Comparison of ENCODE assay signal across 2 cellular contexts in the genomic region with DNA sequence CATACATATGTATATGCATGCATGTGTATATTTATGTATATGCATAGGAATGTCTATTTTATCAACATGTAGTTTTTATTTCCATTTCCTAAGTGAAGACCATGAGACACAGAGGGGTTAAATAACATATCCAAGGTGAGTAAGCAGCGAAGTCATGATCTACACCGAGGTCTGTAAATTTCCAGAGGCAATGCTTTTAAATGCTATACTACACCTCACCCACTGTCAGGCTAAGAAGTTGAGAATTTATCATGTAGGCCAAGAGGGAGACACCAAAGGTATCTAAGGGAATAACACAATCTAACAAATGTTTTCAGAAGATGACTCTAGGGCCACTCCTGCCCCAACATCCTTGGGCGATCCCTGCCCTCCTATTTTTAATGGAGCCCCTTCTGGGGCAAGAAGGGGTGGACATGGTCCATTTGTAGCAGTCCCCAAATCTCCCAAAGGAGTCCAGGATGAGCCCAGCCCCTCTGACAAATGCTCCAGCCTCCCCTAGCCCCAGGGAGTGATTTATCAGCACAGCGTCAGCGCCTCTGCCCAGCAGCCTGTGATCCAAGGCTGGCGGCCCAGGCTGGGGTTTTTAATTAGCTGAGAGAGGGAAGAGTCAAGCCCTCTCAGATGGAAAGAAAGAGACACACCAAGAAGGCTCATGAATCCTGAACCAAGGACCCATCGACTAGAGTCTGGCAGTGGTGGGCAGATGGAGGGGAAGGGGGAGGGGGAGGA.
TF ChIP-seq lines count a peak whose summit lies in the region.

No MANE protein-coding gene starts in this region.

TF ChIP-seq in SK-N-SH treated with all-trans-retinoic acid at 6 μM for 48 hours, 23 proteins besides CTCF, POLR2A, EP300 and RAD21 (continued from another document):
- TF ChIP-seq, protein P1, sequence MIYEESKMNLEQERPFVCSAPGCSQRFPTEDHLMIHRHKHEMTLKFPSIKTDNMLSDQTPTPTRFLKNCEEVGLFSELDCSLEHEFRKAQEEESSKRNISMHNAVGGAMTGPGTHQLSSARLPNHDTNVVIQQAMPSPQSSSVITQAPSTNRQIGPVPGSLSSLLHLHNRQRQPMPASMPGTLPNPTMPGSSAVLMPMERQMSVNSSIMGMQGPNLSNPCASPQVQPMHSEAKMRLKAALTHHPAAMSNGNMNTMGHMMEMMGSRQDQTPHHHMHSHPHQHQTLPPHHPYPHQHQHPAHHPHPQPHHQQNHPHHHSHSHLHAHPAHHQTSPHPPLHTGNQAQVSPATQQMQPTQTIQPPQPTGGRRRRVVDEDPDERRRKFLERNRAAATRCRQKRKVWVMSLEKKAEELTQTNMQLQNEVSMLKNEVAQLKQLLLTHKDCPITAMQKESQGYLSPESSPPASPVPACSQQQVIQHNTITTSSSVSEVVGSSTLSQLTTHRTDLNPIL (CRISPR knock-in tag; IDR thresholded peaks at IDR 0.05; ENCODE audit: low read depth) = no peak
TF ChIP-seq in SK-N-SH treated with all-trans-retinoic acid at 6 μM for 48 hours: peak in this region for 0.

TF ChIP-seq in HepG2, 621 proteins besides CTCF, POLR2A, EP300 and RAD21 (continued from another document):
- TF ChIP-seq, protein P2, sequence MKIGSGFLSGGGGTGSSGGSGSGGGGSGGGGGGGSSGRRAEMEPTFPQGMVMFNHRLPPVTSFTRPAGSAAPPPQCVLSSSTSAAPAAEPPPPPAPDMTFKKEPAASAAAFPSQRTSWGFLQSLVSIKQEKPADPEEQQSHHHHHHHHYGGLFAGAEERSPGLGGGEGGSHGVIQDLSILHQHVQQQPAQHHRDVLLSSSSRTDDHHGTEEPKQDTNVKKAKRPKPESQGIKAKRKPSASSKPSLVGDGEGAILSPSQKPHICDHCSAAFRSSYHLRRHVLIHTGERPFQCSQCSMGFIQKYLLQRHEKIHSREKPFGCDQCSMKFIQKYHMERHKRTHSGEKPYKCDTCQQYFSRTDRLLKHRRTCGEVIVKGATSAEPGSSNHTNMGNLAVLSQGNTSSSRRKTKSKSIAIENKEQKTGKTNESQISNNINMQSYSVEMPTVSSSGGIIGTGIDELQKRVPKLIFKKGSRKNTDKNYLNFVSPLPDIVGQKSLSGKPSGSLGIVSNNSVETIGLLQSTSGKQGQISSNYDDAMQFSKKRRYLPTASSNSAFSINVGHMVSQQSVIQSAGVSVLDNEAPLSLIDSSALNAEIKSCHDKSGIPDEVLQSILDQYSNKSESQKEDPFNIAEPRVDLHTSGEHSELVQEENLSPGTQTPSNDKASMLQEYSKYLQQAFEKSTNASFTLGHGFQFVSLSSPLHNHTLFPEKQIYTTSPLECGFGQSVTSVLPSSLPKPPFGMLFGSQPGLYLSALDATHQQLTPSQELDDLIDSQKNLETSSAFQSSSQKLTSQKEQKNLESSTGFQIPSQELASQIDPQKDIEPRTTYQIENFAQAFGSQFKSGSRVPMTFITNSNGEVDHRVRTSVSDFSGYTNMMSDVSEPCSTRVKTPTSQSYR (CRISPR knock-in tag; IDR thresholded peaks at IDR 0.05; ENCODE audit: borderline replicate concordance) = no peak
- TF ChIP-seq YEATS4 (CRISPR knock-in tag; IDR thresholded peaks at IDR 0.05; ENCODE audit: borderline replicate concordance) = no peak
- no peak for TF ChIP-seq ZBTB8A (CRISPR knock-in tag; IDR thresholded peaks at IDR 0.05; ENCODE audit: borderline replicate concordance, low read depth)
- TF ChIP-seq, protein P3, sequence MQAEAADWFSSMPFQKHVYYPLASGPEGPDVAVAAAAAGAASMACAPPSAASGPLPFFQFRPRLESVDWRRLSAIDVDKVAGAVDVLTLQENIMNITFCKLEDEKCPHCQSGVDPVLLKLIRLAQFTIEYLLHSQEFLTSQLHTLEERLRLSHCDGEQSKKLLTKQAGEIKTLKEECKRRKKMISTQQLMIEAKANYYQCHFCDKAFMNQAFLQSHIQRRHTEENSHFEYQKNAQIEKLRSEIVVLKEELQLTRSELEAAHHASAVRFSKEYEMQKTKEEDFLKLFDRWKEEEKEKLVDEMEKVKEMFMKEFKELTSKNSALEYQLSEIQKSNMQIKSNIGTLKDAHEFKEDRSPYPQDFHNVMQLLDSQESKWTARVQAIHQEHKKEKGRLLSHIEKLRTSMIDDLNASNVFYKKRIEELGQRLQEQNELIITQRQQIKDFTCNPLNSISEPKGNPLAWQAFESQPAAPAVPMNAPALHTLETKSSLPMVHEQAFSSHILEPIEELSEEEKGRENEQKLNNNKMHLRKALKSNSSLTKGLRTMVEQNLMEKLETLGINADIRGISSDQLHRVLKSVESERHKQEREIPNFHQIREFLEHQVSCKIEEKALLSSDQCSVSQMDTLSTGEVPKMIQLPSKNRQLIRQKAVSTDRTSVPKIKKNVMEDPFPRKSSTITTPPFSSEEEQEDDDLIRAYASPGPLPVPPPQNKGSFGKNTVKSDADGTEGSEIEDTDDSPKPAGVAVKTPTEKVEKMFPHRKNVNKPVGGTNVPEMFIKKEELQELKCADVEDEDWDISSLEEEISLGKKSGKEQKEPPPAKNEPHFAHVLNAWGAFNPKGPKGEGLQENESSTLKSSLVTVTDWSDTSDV (CRISPR knock-in tag; IDR thresholded peaks at IDR 0.05) = no peak
- TF ChIP-seq, protein P4, sequence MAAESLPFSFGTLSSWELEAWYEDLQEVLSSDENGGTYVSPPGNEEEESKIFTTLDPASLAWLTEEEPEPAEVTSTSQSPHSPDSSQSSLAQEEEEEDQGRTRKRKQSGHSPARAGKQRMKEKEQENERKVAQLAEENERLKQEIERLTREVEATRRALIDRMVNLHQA (CRISPR knock-in tag; IDR thresholded peaks at IDR 0.05) = no peak
- no peak for TF ChIP-seq MTA3 (CRISPR knock-in tag; IDR thresholded peaks at IDR 0.05)
- TF ChIP-seq ZNF460 (CRISPR knock-in tag; IDR thresholded peaks at IDR 0.05; ENCODE audit: borderline replicate concordance) = no peak
- no peak for TF ChIP-seq SRY (CRISPR knock-in tag; IDR thresholded peaks at IDR 0.05)
- TF ChIP-seq ZFP62 (CRISPR knock-in tag; IDR thresholded peaks at IDR 0.05) = no peak
- TF ChIP-seq SMAD1 (CRISPR knock-in tag; IDR thresholded peaks at IDR 0.05; ENCODE audit: borderline replicate concordance, low read depth) = no peak
- TF ChIP-seq, protein P5, sequence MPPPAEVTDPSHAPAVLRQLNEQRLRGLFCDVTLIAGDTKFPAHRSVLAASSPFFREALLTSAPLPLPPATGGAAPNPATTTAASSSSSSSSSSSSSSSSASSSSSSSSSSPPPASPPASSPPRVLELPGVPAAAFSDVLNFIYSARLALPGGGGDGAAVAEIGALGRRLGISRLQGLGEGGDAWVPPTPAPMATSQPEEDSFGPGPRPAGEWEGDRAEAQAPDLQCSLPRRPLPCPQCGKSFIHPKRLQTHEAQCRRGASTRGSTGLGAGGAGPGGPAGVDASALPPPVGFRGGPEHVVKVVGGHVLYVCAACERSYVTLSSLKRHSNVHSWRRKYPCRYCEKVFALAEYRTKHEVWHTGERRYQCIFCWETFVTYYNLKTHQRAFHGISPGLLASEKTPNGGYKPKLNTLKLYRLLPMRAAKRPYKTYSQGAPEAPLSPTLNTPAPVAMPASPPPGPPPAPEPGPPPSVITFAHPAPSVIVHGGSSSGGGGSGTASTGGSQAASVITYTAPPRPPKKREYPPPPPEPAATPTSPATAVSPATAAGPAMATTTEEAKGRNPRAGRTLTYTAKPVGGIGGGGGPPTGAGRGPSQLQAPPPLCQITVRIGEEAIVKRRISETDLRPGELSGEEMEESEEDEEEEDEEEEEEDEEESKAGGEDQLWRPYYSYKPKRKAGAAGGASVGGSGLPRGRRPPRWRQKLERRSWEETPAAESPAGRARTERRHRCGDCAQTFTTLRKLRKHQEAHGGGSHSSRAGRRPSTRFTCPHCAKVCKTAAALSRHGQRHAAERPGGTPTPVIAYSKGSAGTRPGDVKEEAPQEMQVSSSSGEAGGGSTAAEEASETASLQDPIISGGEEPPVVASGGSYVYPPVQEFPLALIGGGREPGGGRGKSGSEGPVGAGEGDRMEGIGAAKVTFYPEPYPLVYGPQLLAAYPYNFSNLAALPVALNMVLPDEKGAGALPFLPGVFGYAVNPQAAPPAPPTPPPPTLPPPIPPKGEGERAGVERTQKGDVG (CRISPR knock-in tag; IDR thresholded peaks at IDR 0.05; ENCODE audit: borderline replicate concordance) = no peak
- no peak for TF ChIP-seq EZH2 (conservative IDR thresholded peaks at IDR 0.05; ENCODE audit: low read depth, low read length)
- no peak for TF ChIP-seq SPEN (CRISPR knock-in tag; IDR thresholded peaks at IDR 0.05; ENCODE audit: low read depth)
- no peak for TF ChIP-seq HMG20B (CRISPR knock-in tag; conservative IDR thresholded peaks at IDR 0.05)
- TF ChIP-seq AKAP8 (CRISPR knock-in tag; IDR thresholded peaks at IDR 0.05) = no peak
- TF ChIP-seq, protein P6, sequence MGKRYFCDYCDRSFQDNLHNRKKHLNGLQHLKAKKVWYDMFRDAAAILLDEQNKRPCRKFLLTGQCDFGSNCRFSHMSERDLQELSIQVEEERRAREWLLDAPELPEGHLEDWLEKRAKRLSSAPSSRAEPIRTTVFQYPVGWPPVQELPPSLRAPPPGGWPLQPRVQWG (CRISPR knock-in tag; IDR thresholded peaks at IDR 0.05; ENCODE audit: borderline replicate concordance, low read depth) = no peak
- no peak for TF ChIP-seq NCOR1 (IDR thresholded peaks at IDR 0.05; ENCODE audit: borderline replicate concordance, low read length)
- TF ChIP-seq ZNF570 (CRISPR knock-in tag; IDR thresholded peaks at IDR 0.05; ENCODE audit: borderline replicate concordance) = no peak
